1 cellular context compared by ENCODE assay signal in genomic region chr10:79329529-79329928, GRCh38.
TF ChIP-seq lines count a peak whose summit lies in the region.

No MANE protein-coding gene starts in this region.

TF ChIP-seq in IMR-90, 13 proteins besides CTCF, POLR2A, EP300 and RAD21:
- no peak for TF ChIP-seq ELK1 (IDR thresholded peaks at IDR 0.05; ENCODE audit: borderline replicate concordance, low read depth, low read length)
- TF ChIP-seq BHLHE40 (IDR thresholded peaks at IDR 0.05; ENCODE audit: low read depth, low read length) = no peak
- TF ChIP-seq CHD1 (IDR thresholded peaks at IDR 0.05; ENCODE audit: low read depth, low read length) = no peak
- TF ChIP-seq FOS (IDR thresholded peaks at IDR 0.05; ENCODE audit: low read depth, low read length) = no peak
- no peak for TF ChIP-seq RCOR1 (IDR thresholded peaks at IDR 0.05; ENCODE audit: insufficient replicate concordance, low read length)
- no peak for TF ChIP-seq RFX5 (IDR thresholded peaks at IDR 0.05; ENCODE audit: low read depth, low read length)
- TF ChIP-seq CEBPB (IDR thresholded peaks at IDR 0.05; ENCODE audit: low read depth, low read length) = no peak
- no peak for TF ChIP-seq SMC3 (IDR thresholded peaks at IDR 0.05; ENCODE audit: low read depth, low read length)
- no peak for TF ChIP-seq USF2 (IDR thresholded peaks at IDR 0.05; ENCODE audit: low read depth, low read length)
